Comparison of ENCODE assay signal across 23 cellular contexts in the genomic region with DNA sequence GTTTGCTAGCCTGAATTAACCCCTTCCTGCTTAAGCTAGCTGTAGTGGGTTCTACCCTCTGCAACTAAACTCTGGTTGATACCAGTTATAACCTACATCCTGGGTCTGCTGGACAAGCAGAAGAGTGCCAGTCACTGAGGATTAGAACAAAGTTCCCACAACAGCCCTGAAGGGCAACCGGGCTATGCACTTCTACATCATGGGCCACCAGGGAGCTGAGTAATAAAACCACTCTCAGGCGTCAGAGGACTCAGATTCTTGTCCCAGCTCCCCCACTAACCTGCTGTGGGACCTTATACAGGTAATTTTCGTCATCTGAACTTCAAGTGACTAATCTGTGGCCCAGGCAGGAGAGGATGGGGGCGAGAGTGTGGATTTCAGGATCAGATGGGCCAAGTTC. TPM values are rescaled to one million over a fixed set of nuclear protein-coding genes. Genes with fewer than 3 reads are reported as not detected.
DNase-seq lines count a peak whose midpoint lies in the region; ATAC-seq and TF ChIP-seq lines count a peak whose summit lies in the region.
"Had no signal": no experiment of that assay in that cellular context is flagged by ENCODE, and none has a peak within 500 bp of the region (broad histone marks: within the 10 kb centered on the region; RNA-seq: fewer than 3 reads in every experiment).

No MANE protein-coding gene starts in this region.

- H3K4me1 Mint-ChIP-seq in activated T-cell treated with anti-CD3 and anti-CD28 coated beads, Interleukin-2, amount 50 U/mL, for 72 hours (ENCODE audit: low read depth), result peaks cover 11% of the 10 kb centered on the region
- H3K4me1 Mint-ChIP-seq: activated B cell treated with CpG ODN at 0.5 μM for 24 hours; naive thymus-derived CD8-positive, alpha-beta T cell had no signal

- no peak overlapping the region for H2AFZ ChIP-seq in osteoblast (ENCODE audit: low read length)

- peak overlapping the region in 1 of 2 donors; percentile 42 for H3K4me3 Mint-ChIP-seq in activated T-cell treated with anti-CD3 and anti-CD28 coated beads, Interleukin-2, amount 50 U/mL, for 72 hours
- H3K4me3 Mint-ChIP-seq: activated B cell treated with CpG ODN at 0.5 μM for 24 hours; activated naive CD4-positive, alpha-beta T cell treated with anti-CD3 and anti-CD28 coated beads for 36 hours; naive thymus-derived CD8-positive, alpha-beta T cell had no signal

- H3K4me3 ChIP-seq in AG10803 (ENCODE audit: low read length), result no peak overlapping the region
- H3K4me3 ChIP-seq in osteoblast (ENCODE audit: insufficient read depth, low read length), result no peak overlapping the region
- H3K4me3 ChIP-seq: BLaER1, body of pancreas, coronary artery, ovary, SK-N-MC, upper lobe of left lung had no signal

- no peaks in the 10 kb centered on the region for H3K9me3 ChIP-seq in osteoblast (ENCODE audit: low read depth, low read length)
- H3K9me3 ChIP-seq: body of pancreas, ovary had no signal

- peak overlapping the region; percentile 81 for H3K27ac ChIP-seq in osteoblast (ENCODE audit: low read depth, low read length)
- H3K27ac ChIP-seq: BLaER1, body of pancreas, coronary artery, ovary, SK-N-MC, upper lobe of left lung had no signal

- no peaks in the 10 kb centered on the region for H3K36me3 ChIP-seq in osteoblast (ENCODE audit: insufficient read depth, low read length)
- H3K36me3 ChIP-seq: BLaER1, ovary, upper lobe of left lung had no signal

- no peak overlapping the region for H3K27ac Mint-ChIP-seq in activated T-cell treated with anti-CD3 and anti-CD28 coated beads, Interleukin-2, amount 50 U/mL, for 72 hours
- H3K27ac Mint-ChIP-seq: activated B cell treated with CpG ODN at 0.5 μM for 24 hours; activated naive CD4-positive, alpha-beta T cell treated with anti-CD3 and anti-CD28 coated beads for 36 hours had no signal

- peaks cover 31% of the 10 kb centered on the region for H3K27me3 Mint-ChIP-seq in activated T-cell treated with anti-CD3 and anti-CD28 coated beads, Interleukin-2, amount 50 U/mL, for 72 hours (ENCODE audit: low read depth)
- H3K27me3 Mint-ChIP-seq: activated B cell treated with CpG ODN at 0.5 μM for 24 hours had no signal

- peaks cover 0 to 5% of the 10 kb centered on the region in 2 donors for H3K36me3 Mint-ChIP-seq in activated T-cell treated with anti-CD3 and anti-CD28 coated beads, Interleukin-2, amount 50 U/mL, for 72 hours (ENCODE audit: insufficient read depth in 2 of 2)
- H3K36me3 Mint-ChIP-seq: naive thymus-derived CD8-positive, alpha-beta T cell had no signal

- no peaks in the 10 kb centered on the region for H3K27me3 ChIP-seq in osteoblast (ENCODE audit: insufficient read depth, low read length)
- H3K27me3 ChIP-seq: BLaER1, body of pancreas, ovary, upper lobe of left lung had no signal

- peaks cover 53% of the 10 kb centered on the region for H3K4me1 ChIP-seq in osteoblast (ENCODE audit: insufficient read depth, low read length)
- H3K4me1 ChIP-seq: body of pancreas, upper lobe of left lung had no signal

- no peaks in the 10 kb centered on the region for H3K79me2 ChIP-seq in osteoblast (ENCODE audit: insufficient read depth, low read length)

- DNase-seq in activated CD4-positive, CD25-positive, alpha-beta regulatory T cell (lab: John Stamatoyannopoulos, UW), result no peak
- DNase-seq in AG10803 (ENCODE audit: low read depth), result peak; percentile 33
- DNase-seq in activated T-cell treated with anti-CD3 and anti-CD28 coated beads, Interleukin-2, amount 50 U/mL, for 72 hours, result peak; percentile 35 to 44
- peak; percentile 88 for DNase-seq in osteoblast (ENCODE audit: insufficient read length, low spot score, missing footprints)
- no peak for DNase-seq in ureter (ENCODE audit: low spot score)
- DNase-seq in G401 (ENCODE audit: low spot score), result no peak
- DNase-seq: activated B cell treated with CpG ODN at 0.5 μM for 24 hours; activated CD8-positive, alpha-beta memory T cell treated with anti-CD3 and anti-CD28 coated beads, Interleukin-2, amount 50 U/mL, for 4 hours; activated naive CD4-positive, alpha-beta T cell treated with anti-CD3 and anti-CD28 coated beads for 36 hours; body of pancreas; naive thymus-derived CD8-positive, alpha-beta T cell; NCI-H1417; NCI-H510A; ovary; right cardiac atrium; upper lobe of left lung had no signal

- H3K4me2 ChIP-seq in osteoblast (ENCODE audit: insufficient read depth, low read length), result peak overlapping the region; percentile 23
- H3K4me2 ChIP-seq: BLaER1 had no signal

- in situ Hi-C loops in G401 (cut with HindIII; ENCODE audit: low sequenced_read_pairs), result no loop called here

- H3K9me3 Mint-ChIP-seq in activated T-cell treated with anti-CD3 and anti-CD28 coated beads, Interleukin-2, amount 50 U/mL, for 72 hours, result peaks cover 0 to 1% of the 10 kb centered on the region in 2 donors

- TF ChIP-seq CTCF in AG10803 (conservative IDR thresholded peaks at IDR 0.05; ENCODE audit: low read length), result no peak
- no peak for TF ChIP-seq CTCF in osteoblast (IDR thresholded peaks at IDR 0.05; ENCODE audit: extremely low read depth, low read depth, low read length)

- ATAC-seq in activated CD4-positive, CD25-positive, alpha-beta regulatory T cell treated with anti-CD3 and anti-CD28 coated beads, Interleukin-2, amount 50 U/mL, for 24 hours, result peak; percentile 58 to 66
- peak; percentile 91 to 93 for ATAC-seq in activated T-cell treated with anti-CD3 and anti-CD28 coated beads, Interleukin-2, amount 50 U/mL, for 72 hours (replicated peaks in 1 of 2)
- no peak for ATAC-seq in HG03280 (IDR thresholded peaks at IDR 0.05; ENCODE audit: unreplicated experiment)
- ATAC-seq: body of pancreas; HCT116; naive thymus-derived CD8-positive, alpha-beta T cell; right cardiac atrium had no signal

- H4K20me1 ChIP-seq in osteoblast (ENCODE audit: insufficient read depth, low read length), result no peaks in the 10 kb centered on the region
- H4K20me1 ChIP-seq: BLaER1 had no signal

RNA-seq across cellular contexts. Expression of a gene that starts 56.8 kb away (rescaled TPM):
- under 1 TPM in 1 of 2 donors, not detected in 1; 0.12 TPM for total RNA-seq in activated T-cell treated with anti-CD3 and anti-CD28 coated beads, Interleukin-2, amount 50 U/mL, for 72 hours
- total RNA-seq in osteoblast (17.7 and 19.2 TPM in 2 replicates), ureter (15.3 TPM)
- total RNA-seq in G401 (2014; rRNA removed; shearing (Covaris generic)), result not detected in 2 replicates
- total RNA-seq: activated naive CD4-positive, alpha-beta T cell treated with anti-CD3 and anti-CD28 coated beads for 36 hours; naive thymus-derived CD8-positive, alpha-beta T cell; RPMI7951 had no signal

Comparison
In these comparisons a context has a peak if more than half of its experiments do, and no peak if none do; other contexts are left out.
1. DNase-seq: peak in AG10803 (single experiment), activated T-cell treated with anti-CD3 and anti-CD28 coated beads, Interleukin-2, amount 50 U/mL, for 72 hours (2 of 2) and osteoblast (single experiment); none in activated CD4-positive, CD25-positive, alpha-beta regulatory T cell (0 of 4), ureter (single experiment) and G401 (single experiment).
2. RNA of a gene that starts 56.8 kb away (total RNA-seq): 17.7 to 19.2 TPM in osteoblast and 15.3 TPM in ureter (single experiment); 0.12 TPM in activated T-cell treated with anti-CD3 and anti-CD28 coated beads, Interleukin-2, amount 50 U/mL, for 72 hours and not detected in G401; every median in the first group is over 10 times any median in the second.